ENCODE assay signal across 8 cellular contexts in the genomic region with DNA sequence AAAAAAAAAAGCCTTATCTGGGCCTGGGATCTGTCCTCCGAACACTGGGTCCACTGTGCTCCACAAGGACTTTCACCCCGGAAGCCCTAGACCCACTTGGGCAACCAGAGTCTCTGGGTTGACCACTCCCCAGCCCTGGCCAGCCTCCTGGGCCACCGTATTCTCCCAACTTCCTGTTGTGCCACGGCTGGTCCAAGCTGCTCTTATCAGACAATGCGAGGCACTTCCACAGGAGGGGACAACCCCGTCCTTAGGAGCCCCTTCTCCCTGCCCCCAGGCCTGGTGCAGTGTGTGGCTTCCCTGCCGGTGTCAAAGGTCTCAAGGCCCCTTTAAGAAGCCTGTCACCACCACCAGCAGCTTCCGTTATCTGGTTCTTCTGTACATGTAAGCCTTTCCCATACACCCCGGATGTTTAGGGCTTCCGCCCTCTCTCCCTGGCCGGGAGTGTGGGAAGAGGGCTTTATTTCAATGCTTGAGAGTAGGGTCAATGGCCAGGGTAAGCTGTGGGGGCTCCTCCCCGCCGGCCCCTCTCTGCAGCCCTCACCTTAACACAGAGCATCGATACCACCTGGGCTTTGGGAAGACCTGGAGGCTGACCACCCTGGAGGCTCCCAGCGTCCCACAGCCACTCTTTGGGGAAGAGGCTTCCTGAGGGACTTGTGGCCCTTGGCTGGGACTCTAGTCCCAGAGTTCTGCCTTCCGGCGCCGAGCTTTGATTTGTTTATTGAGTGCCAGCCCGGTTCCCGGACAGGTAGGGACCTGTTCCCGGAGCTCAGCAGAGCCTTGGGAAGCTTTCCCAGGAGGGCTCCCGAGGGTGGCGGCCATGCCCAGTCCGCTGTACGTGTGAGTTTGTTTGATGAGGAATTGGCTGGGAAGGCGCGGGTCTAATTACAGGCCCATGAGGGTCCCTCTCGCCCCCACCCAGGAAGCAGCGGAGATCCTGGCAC.
DNase-seq lines count a peak whose midpoint lies in the region; ATAC-seq, FAIRE-seq and TF ChIP-seq lines count a peak whose summit lies in the region.

No MANE protein-coding gene starts in this region.

- DNase-seq in GM12891 (ENCODE audit: insufficient read length, low spot score), result no peak
- no peak for DNase-seq in Panc1 (ENCODE audit: low read depth, low spot score)
- DNase-seq in dermis blood vessel endothelial cell, result peak; percentile 30
- no peak for DNase-seq in NCI-H524 treated with DMSO at 0.1 percent for 48 hours (lab: John Stamatoyannopoulos, UW)
- no peak for DNase-seq in kidney

- H3K79me2 ChIP-seq in parathyroid adenoma, result peaks cover 74% of the 10 kb centered on the region

- H3K36me3 ChIP-seq in Panc1 (ENCODE audit: control insufficient read depth, insufficient read depth, low read length), result no peaks in the 10 kb centered on the region; the same call in 1 of the 2 replicates
- H3K36me3 ChIP-seq in parathyroid adenoma (ENCODE audit: control insufficient read depth, insufficient read depth, low read length), result no peaks in the 10 kb centered on the region
- no peaks in the 10 kb centered on the region for H3K36me3 ChIP-seq in kidney (ENCODE audit: control insufficient read depth in 1 of 2, insufficient read depth in 2 of 2, low read length in 2 of 2)

- no TSS peak for BruUV-seq in Panc1 (replicated peaks; lab: Mats Ljungman, UMichigan)

- no peak overlapping the region for H3K4me2 ChIP-seq in parathyroid adenoma (ENCODE audit: low read length)

- TF ChIP-seq CTCF in Panc1 (IDR thresholded peaks at IDR 0.05) (no peak), parathyroid adenoma (IDR thresholded peaks at IDR 0.05) (no peak), kidney (IDR thresholded peaks at IDR 0.05; ENCODE audit: borderline replicate concordance, extremely low read depth, insufficient read depth) (no peak)

- H3K9me3 ChIP-seq in Panc1 (ENCODE audit: control insufficient read depth, insufficient read depth, low read depth, low read length) (no peaks in the 10 kb centered on the region), parathyroid adenoma (ENCODE audit: control insufficient read depth, low read length) (no peaks in the 10 kb centered on the region), kidney (ENCODE audit: control insufficient read depth in 1 of 2, low read length in 2 of 2) (no peaks in the 10 kb centered on the region)

- no peak overlapping the region for H3K9ac ChIP-seq in parathyroid adenoma
- no peak overlapping the region for H3K9ac ChIP-seq in kidney (ENCODE audit: low read length in 2 of 2)

- H3K4me3 ChIP-seq in Panc1 (ENCODE audit: low read depth in 2 of 2, low read length in 2 of 2) (no peak overlapping the region), parathyroid adenoma (ENCODE audit: low read depth, low read length) (no peak overlapping the region), kidney (ENCODE audit: low read length in 2 of 2) (no peak overlapping the region)

- FAIRE-seq in GM12891 (lab: Jason Lieb, UNC) (peak; percentile 61), kidney (lab: Jason Lieb, UNC) (no peak)

- CTCF ChIA-PET in Panc1 (lab: Charles Lee), result interaction anchor here (0.6 kb wide), 1 partner anchor 98 kb away, joined by 3 read pairs; no protein-coding TSS in a partner anchor

- in situ Hi-C loops in Panc1 (cut with HindIII; ENCODE audit: low pct_unique_long_range_greater_than_20kb, low sequenced_read_pairs), result no loop called here

- intact Hi-C loops in Panc1 (cut with micrococcal nuclease; ENCODE audit: unreplicated experiment) (no loop called here), kidney (cut with DNase I) (no loop called here)

- H2AFZ ChIP-seq in parathyroid adenoma, result no peak overlapping the region

- TF ChIP-seq POLR2A in GM12891 (IDR thresholded peaks at IDR 0.05; ENCODE audit: low read depth, low read length), result peak; percentile 48

- H3K27ac ChIP-seq in Panc1 (ENCODE audit: low read length) (peak overlapping the region; percentile 48), parathyroid adenoma (peak overlapping the region; percentile 16), kidney (ENCODE audit: low read depth in 2 of 2, low read length in 2 of 2) (no peak overlapping the region)

- ATAC-seq in Panc1 (no peak), HG03196 (IDR thresholded peaks at IDR 0.05; ENCODE audit: unreplicated experiment) (no peak), GM18502 (IDR thresholded peaks at IDR 0.05; ENCODE audit: poor library complexity, unreplicated experiment) (no peak)

- peaks cover 75% of the 10 kb centered on the region for H3K4me1 ChIP-seq in Panc1 (ENCODE audit: control insufficient read depth, insufficient read depth, low read length)
- H3K4me1 ChIP-seq in parathyroid adenoma, result peaks cover 20% of the 10 kb centered on the region
- H3K4me1 ChIP-seq in kidney (ENCODE audit: control insufficient read depth in 1 of 2, insufficient read depth in 1 of 2, low read depth in 1 of 2, low read length in 2 of 2), result peaks cover 31 to 42% of the 10 kb centered on the region in 2 donors

- POLR2A ChIA-PET in Panc1 (lab: Charles Lee), result interaction anchor here (0.6 kb wide), 1 partner anchor 194 kb away, joined by 4 read pairs; no protein-coding TSS in a partner anchor

- no peaks in the 10 kb centered on the region for H3K27me3 ChIP-seq in Panc1 (ENCODE audit: control insufficient read depth, insufficient read depth, low read length)
- no peaks in the 10 kb centered on the region for H3K27me3 ChIP-seq in parathyroid adenoma (ENCODE audit: control insufficient read depth, insufficient read depth, low read length)

TF ChIP-seq in GM12891, 5 proteins besides CTCF, POLR2A, EP300 and RAD21:
- TF ChIP-seq TAF1 (IDR thresholded peaks at IDR 0.05; ENCODE audit: low read depth, low read length) (0 out of 2 replicates have a peak, but pooled peaks have one; percentile 15), POLR2AphosphoS5 (IDR thresholded peaks at IDR 0.05; ENCODE audit: low read depth, low read length) (no peak)

Comparison
In these comparisons a context has a peak if more than half of its experiments do, and no peak if none do; other contexts are left out.
1. H3K27ac ChIP-seq: peak in Panc1 (single experiment) and parathyroid adenoma (single experiment); none in kidney (0 of 2).